ENCODE assay signal across 20 cellular contexts in the genomic region with DNA sequence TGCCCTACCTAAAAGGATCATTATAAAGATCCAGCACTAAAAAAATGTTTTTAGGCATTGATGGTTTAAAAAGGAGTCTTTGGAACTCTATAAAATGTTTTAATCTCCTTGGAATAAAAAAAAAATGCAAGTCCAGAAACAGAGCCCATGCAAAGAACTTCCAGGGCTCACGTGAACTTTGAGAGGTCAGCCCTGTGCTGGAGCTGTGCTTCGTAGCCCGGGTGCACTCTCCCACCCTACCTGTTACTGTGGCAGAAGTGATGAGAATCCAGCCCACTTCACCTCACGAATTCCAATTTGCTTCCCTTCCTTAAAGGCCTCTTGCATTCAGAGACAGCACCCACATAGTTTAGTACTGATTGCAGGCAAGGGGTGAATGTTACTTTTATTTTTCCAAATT.
"Had no signal": no experiment of that assay in that cellular context is flagged by ENCODE, and none has a peak within 500 bp of the region (broad histone marks: within the 10 kb centered on the region; RNA-seq: fewer than 3 reads in every experiment).

No MANE protein-coding gene starts in this region.

- H3K79me2 ChIP-seq: hepatocyte had no signal

- H3K27me3 ChIP-seq: dorsolateral prefrontal cortex, esophagus muscularis mucosa, foreskin keratinocyte, hepatocyte had no signal

- H3K9me3 ChIP-seq: esophagus muscularis mucosa, heart left ventricle, left ventricle myocardium inferior, lower lobe of right lung had no signal

- H3K27ac Mint-ChIP-seq: immature natural killer cell had no signal

- H3K27ac ChIP-seq: coronary artery, dorsolateral prefrontal cortex, esophagus muscularis mucosa, foreskin keratinocyte, heart left ventricle, hepatocyte, left ventricle myocardium inferior, lower lobe of right lung had no signal

- H3K9me3 Mint-ChIP-seq: immature natural killer cell had no signal

- H2AFZ ChIP-seq: hepatocyte had no signal

- H3K36me3 Mint-ChIP-seq: immature natural killer cell had no signal

- H3K4me1 ChIP-seq: esophagus muscularis mucosa, foreskin keratinocyte, heart left ventricle, left ventricle myocardium inferior, lower lobe of right lung had no signal

- H3K4me3 ChIP-seq: coronary artery, dorsolateral prefrontal cortex, esophagus muscularis mucosa, heart left ventricle, hepatocyte, left ventricle myocardium inferior, lower lobe of right lung had no signal

- H3K36me3 ChIP-seq: esophagus muscularis mucosa, heart left ventricle, left ventricle myocardium inferior, lower lobe of right lung had no signal

- DNase-seq: dermis blood vessel endothelial cell; dorsolateral prefrontal cortex; effector CD4-positive, alpha-beta T cell; effector memory CD4-positive, alpha-beta T cell; heart left ventricle; hypothalamus; immature natural killer cell; islet precursor cell; kidney; kidney glomerular epithelial cell; left colon; left ventricle myocardium inferior; lower lobe of right lung; mesenchymal stem cell; midbrain had no signal

- H3K4me3 Mint-ChIP-seq: immature natural killer cell had no signal

- H3K4me2 ChIP-seq: hepatocyte had no signal

- H3K4me1 Mint-ChIP-seq: immature natural killer cell had no signal

- ATAC-seq: heart left ventricle, left lobe of liver, lower lobe of right lung had no signal
